In the genomic region with DNA sequence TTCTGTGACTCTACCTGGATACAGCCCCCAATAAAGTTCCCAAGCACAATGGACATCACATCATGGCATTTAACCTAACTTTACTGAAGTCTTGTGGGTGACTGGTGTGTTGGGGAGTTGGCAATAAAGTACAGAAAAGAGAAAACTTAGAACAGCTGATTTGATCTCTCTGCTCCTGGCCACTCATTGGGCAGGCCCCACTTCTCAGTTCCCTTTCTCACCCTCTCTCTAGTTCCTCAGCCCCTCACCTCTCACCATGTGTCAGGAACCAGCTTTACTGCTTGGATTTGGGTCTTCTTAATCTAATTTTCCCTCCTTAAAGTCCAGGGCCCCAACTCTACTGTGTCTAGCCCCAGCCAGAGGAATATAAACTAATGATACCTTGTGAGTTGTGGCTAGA, we compare ENCODE assay signal across 19 cellular contexts. TPM values are rescaled to one million over a fixed set of nuclear protein-coding genes. Genes with fewer than 3 reads are reported as not detected.
DNase-seq lines count a peak whose midpoint lies in the region; ATAC-seq and TF ChIP-seq lines count a peak whose summit lies in the region.
"Had no signal": no experiment of that assay in that cellular context is flagged by ENCODE, and none has a peak within 500 bp of the region (broad histone marks: within the 10 kb centered on the region; RNA-seq: fewer than 3 reads in every experiment).

No MANE protein-coding gene starts in this region.

- no peaks in the 10 kb centered on the region for H3K27me3 ChIP-seq in colonic mucosa
- H3K27me3 ChIP-seq: uterus had no signal

- peak overlapping the region; percentile 82 for H3K27ac ChIP-seq in colonic mucosa
- H3K27ac ChIP-seq: uterus had no signal

- H3K4me3 ChIP-seq in GM12865 (ENCODE audit: low read depth, low read length) (no peak overlapping the region), colonic mucosa (no peak overlapping the region)
- H3K4me3 ChIP-seq: HAP-1, uterus had no signal

- ATAC-seq in GM19324 (IDR thresholded peaks at IDR 0.05; ENCODE audit: low FRiP score, unreplicated experiment) = peak; percentile 49
- ATAC-seq in HG03066 (IDR thresholded peaks at IDR 0.05; ENCODE audit: low read depth, unreplicated experiment) = peak; percentile 58
- ATAC-seq in omental fat pad (ENCODE audit: low FRiP score) = no peak
- ATAC-seq: left ventricle myocardium superior had no signal

- DNase-seq in GM12865 (ENCODE audit: low read depth) = peak; percentile 46
- no peak for DNase-seq in colonic mucosa
- no peak for DNase-seq in iPS-NIHi11 (ENCODE audit: low spot score)
- DNase-seq in stimulated activated CD4-positive, alpha-beta T cell treated with anti-CD3 and anti-CD28 coated beads, Interleukin-2, amount 100 ng/mL, for 24 hours = no peak
- DNase-seq in NCI-H1694 (lab: John Stamatoyannopoulos, UW) = no peak
- DNase-seq in omental fat pad (ENCODE audit: low spot score) = no peak
- DNase-seq: activated CD4-positive, alpha-beta T cell treated with anti-CD3 and anti-CD28 coated beads, Interleukin-2, amount 50 U/mL, for 48 hours; activated naive CD8-positive, alpha-beta T cell treated with anti-CD3 and anti-CD28 coated beads, Interleukin-2, amount 10 ng/mL, durations not matched to agents 7 days and 5 days; Caco-2; foreskin fibroblast; left ventricle myocardium superior; uterus had no signal

- H3K9ac ChIP-seq in colonic mucosa (ENCODE audit: low read depth in 2 of 2, low read length in 2 of 2) = peak overlapping the region in 1 of 2 donors; percentile 14

- no peaks in the 10 kb centered on the region for H3K4me1 ChIP-seq in colonic mucosa
- H3K4me1 ChIP-seq: uterus had no signal

- no peaks in the 10 kb centered on the region for H3K36me3 ChIP-seq in colonic mucosa
- H3K36me3 ChIP-seq: HAP-1, uterus had no signal

- intact Hi-C loops in colonic mucosa (cut with DNase I) = no loop called here

- no peaks in the 10 kb centered on the region for H3K9me3 ChIP-seq in colonic mucosa
- H3K9me3 ChIP-seq: Caco-2, uterus had no signal

- TF ChIP-seq CTCF in GM12865 (IDR thresholded peaks at IDR 0.05; ENCODE audit: insufficient read depth, low read depth, low read length, missing control alignments) (no peak), colonic mucosa (IDR thresholded peaks at IDR 0.05) (no peak), omental fat pad (IDR thresholded peaks at IDR 0.05) (no peak)

RNA-seq across cellular contexts. Expression of a gene that starts 0.7 kb away (rescaled TPM):
- total RNA-seq in colonic mucosa (100 to 1,000 TPM; 360 to 853 TPM), omental fat pad (not detected)
- total RNA-seq: activated naive CD8-positive, alpha-beta T cell treated with anti-CD3 and anti-CD28 coated beads, Interleukin-2, amount 10 ng/mL, durations not matched to agents 7 days and 5 days; epithelial cell of proximal tubule; left ventricle myocardium superior; neural crest cell; progenitor cell of endocrine pancreas; temporal lobe had no signal

RNA-seq across cellular contexts. Expression of a gene that starts 48.1 kb away (rescaled TPM):
- total RNA-seq in colonic mucosa (10 to 100 TPM; 74.4 to 74.8 TPM), omental fat pad (100 to 1,000 TPM; 155 to 452 (median 234) TPM)

Comparison
In these comparisons a context has a peak if more than half of its experiments do, and no peak if none do; other contexts are left out.
1. RNA of a gene that starts 0.7 kb away (total RNA-seq): 360 to 853 TPM in colonic mucosa; not detected in omental fat pad; every median in the first group is over 100 times any median in the second.